1 cellular context compared by ENCODE assay signal in genomic region chr9:6449645-6450044, GRCh38.
TF ChIP-seq lines count a peak whose summit lies in the region.

No MANE protein-coding gene starts in this region.

TF ChIP-seq in GM12878, 131 proteins besides CTCF, POLR2A, EP300 and RAD21:
- no peak for TF ChIP-seq RFX5 (IDR thresholded peaks at IDR 0.05; ENCODE audit: low read depth, low read length)
- TF ChIP-seq ZNF217 (IDR thresholded peaks at IDR 0.05) = no peak
- no peak for TF ChIP-seq ATF3 (IDR thresholded peaks at IDR 0.05; ENCODE audit: borderline replicate concordance, extremely low read depth, low read depth, low read length)
- no peak for TF ChIP-seq SIX5 (IDR thresholded peaks at IDR 0.05; ENCODE audit: low read depth, low read length, severe bottlenecking)
- no peak for TF ChIP-seq MXI1 (IDR thresholded peaks at IDR 0.05; ENCODE audit: low read depth, low read length)
- no peak for TF ChIP-seq ESRRA (IDR thresholded peaks at IDR 0.05; ENCODE audit: low read length)
- no peak for TF ChIP-seq E2F4 (IDR thresholded peaks at IDR 0.05; ENCODE audit: low read depth, low read length)
- TF ChIP-seq FOXK2 (IDR thresholded peaks at IDR 0.05) = no peak
- no peak for TF ChIP-seq HSF1 (IDR thresholded peaks at IDR 0.05; ENCODE audit: low read depth, low read length)
- no peak for TF ChIP-seq SRF (IDR thresholded peaks at IDR 0.05; ENCODE audit: low read depth in 2 of 2, low read length in 2 of 2)
- no peak for TF ChIP-seq REST (IDR thresholded peaks at IDR 0.05; ENCODE audit: low read depth, low read length)
- TF ChIP-seq CEBPZ (IDR thresholded peaks at IDR 0.05; ENCODE audit: low read depth, low read length) = no peak
- TF ChIP-seq WRNIP1 (IDR thresholded peaks at IDR 0.05; ENCODE audit: borderline replicate concordance, low read depth, low read length) = no peak
- no peak for TF ChIP-seq CHD1 (IDR thresholded peaks at IDR 0.05; ENCODE audit: low read depth, low read length)
- TF ChIP-seq STAT3 (IDR thresholded peaks at IDR 0.05; ENCODE audit: low read depth, low read length) = no peak
- no peak for TF ChIP-seq RCOR1 (conservative IDR thresholded peaks at IDR 0.05; ENCODE audit: low read depth, low read length)
- no peak for TF ChIP-seq HDGF (IDR thresholded peaks at IDR 0.05)
- TF ChIP-seq GABPA (IDR thresholded peaks at IDR 0.05; ENCODE audit: low read depth) = no peak
